In the genomic region with DNA sequence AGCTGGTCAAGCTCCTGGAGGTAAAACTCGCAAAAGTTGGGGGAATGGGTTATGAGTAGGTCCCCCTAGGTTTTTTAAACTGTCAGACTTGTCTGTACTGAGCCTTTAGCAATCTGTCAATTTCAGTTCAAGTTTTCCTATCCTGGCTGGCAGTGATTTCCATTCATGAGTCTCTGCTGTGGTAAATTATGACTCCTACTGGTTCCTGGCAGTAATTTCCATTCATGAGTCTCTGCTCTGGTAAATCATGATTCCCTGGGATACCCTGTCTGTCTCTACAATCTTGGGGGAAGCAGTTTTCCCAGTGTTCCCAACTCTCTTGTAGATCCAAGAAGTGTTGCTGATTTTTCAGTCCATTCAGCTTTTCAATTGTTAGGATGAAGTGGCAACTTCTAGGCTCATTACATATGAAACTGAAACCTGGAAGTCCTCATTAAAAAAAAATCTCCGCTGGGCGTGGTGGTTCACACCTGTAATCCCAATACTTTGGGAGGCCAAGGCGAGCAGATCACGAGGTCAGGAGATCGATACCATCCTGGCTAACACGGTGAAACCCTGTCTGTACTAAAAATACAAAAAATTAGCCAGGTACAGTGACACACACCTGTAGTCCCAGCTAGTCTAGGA, we compare ENCODE assay signal across 11 cellular contexts.
A peak's percentile ranks its signal among the peaks of the same experiment; 100 is the strongest.
DNase-seq lines count a peak whose midpoint lies in the region; ATAC-seq and TF ChIP-seq lines count a peak whose summit lies in the region.
"Had no signal": no experiment of that assay in that cellular context is flagged by ENCODE, and none has a peak within 500 bp of the region (broad histone marks: within the 10 kb centered on the region; RNA-seq: fewer than 3 reads in every experiment).

No MANE protein-coding gene starts in this region.

- H3K18ac ChIP-seq in neuronal stem cell (ENCODE audit: low read length) = no peak overlapping the region

- H4K8ac ChIP-seq in neuronal stem cell (ENCODE audit: low read depth, low read length) = no peak overlapping the region

- H3K14ac ChIP-seq in neuronal stem cell (ENCODE audit: low read length) = no peak overlapping the region

- no peaks in the 10 kb centered on the region for H3K79me1 ChIP-seq in neuronal stem cell (ENCODE audit: low read depth, low read length)

- no peak overlapping the region for H3K4me2 ChIP-seq in neuronal stem cell (ENCODE audit: insufficient read depth, low read length, poor library complexity, severe bottlenecking)
- H3K4me2 ChIP-seq: BLaER1 treated with 17β-estradiol and CSF1 and Interleukin-3, amounts not matched to agents 10 nM and 100 nM had no signal

- H3K36me3 ChIP-seq in cardiac muscle cell (no peaks in the 10 kb centered on the region), RWPE2 (ENCODE audit: low read depth) (no peaks in the 10 kb centered on the region), neuronal stem cell (replicated peaks in 1 of 2; ENCODE audit: control insufficient read depth in 2 of 2, insufficient read depth in 2 of 2, low read length in 2 of 2) (no peaks in the 10 kb centered on the region)
- H3K36me3 ChIP-seq: BLaER1 treated with 17β-estradiol and CSF1 and Interleukin-3, amounts not matched to agents 10 nM and 100 nM had no signal

- WGBS in neuronal stem cell (ENCODE audit: extremely low coverage in 2 of 2, insufficient read length in 2 of 2, insufficient replicate concordance in 1 of 2), 2 donors = no CpG with 5 or more reads among the region's 7 CpGs

- no peak overlapping the region for H4K91ac ChIP-seq in neuronal stem cell (ENCODE audit: low read depth, low read length, poor library complexity)

- H2BK12ac ChIP-seq in neuronal stem cell (ENCODE audit: low read length) = no peak overlapping the region

- H3K4me1 Mint-ChIP-seq in type B pancreatic cell (ENCODE audit: unreplicated experiment) = no peaks in the 10 kb centered on the region

- no peak overlapping the region for H3K23ac ChIP-seq in neuronal stem cell (ENCODE audit: low read depth, low read length, poor library complexity)

- H2AK5ac ChIP-seq in neuronal stem cell (ENCODE audit: low read depth, low read length) = no peak overlapping the region

- peaks cover 9% of the 10 kb centered on the region for H3K9me3 Mint-ChIP-seq in type B pancreatic cell
- H3K9me3 Mint-ChIP-seq: activated CD8-positive, alpha-beta T cell treated with anti-CD3 and anti-CD28 coated beads for 36 hours had no signal

- no peaks in the 10 kb centered on the region for H3K36me3 Mint-ChIP-seq in type B pancreatic cell

- DNase-seq in cardiac muscle cell (ENCODE audit: low read depth in 1 of 2, low spot score in 1 of 2) (peak in 1 of 2 donors; percentile 43), left ventricle myocardium superior (no peak), RWPE2 (ENCODE audit: low spot score) (no peak), foreskin keratinocyte (peak in 1 of 2 donors; percentile 33), type B pancreatic cell (ENCODE audit: extremely low spot score, unreplicated experiment) (no peak), neuronal stem cell (ENCODE audit: low spot score) (no peak), hippocampal formation (lab: John Stamatoyannopoulos, UW) (no peak)
- DNase-seq: activated CD8-positive, alpha-beta T cell treated with anti-CD3 and anti-CD28 coated beads for 36 hours; NCI-H774 had no signal

- no peak overlapping the region for H2BK120ac ChIP-seq in neuronal stem cell (ENCODE audit: low read depth, low read length)

- H3K27ac ChIP-seq in cardiac muscle cell (no peak overlapping the region), RWPE2 (ENCODE audit: poor library complexity, severe bottlenecking) (no peak overlapping the region), foreskin keratinocyte (no peak overlapping the region), neuronal stem cell (replicated peaks; ENCODE audit: low read length) (no peak overlapping the region)
- H3K27ac ChIP-seq: BLaER1 treated with 17β-estradiol and CSF1 and Interleukin-3, amounts not matched to agents 10 nM and 100 nM had no signal

- H3K4me3 ChIP-seq in cardiac muscle cell (no peak overlapping the region), RWPE2 (ENCODE audit: severe bottlenecking) (no peak overlapping the region), neuronal stem cell (ENCODE audit: low read length in 2 of 2) (no peak overlapping the region)
- H3K4me3 ChIP-seq: BLaER1 treated with 17β-estradiol and CSF1 and Interleukin-3, amounts not matched to agents 10 nM and 100 nM had no signal

- H3K27me3 ChIP-seq in cardiac muscle cell (no peaks in the 10 kb centered on the region), RWPE2 (ENCODE audit: insufficient read depth, poor library complexity, severe bottlenecking) (no peaks in the 10 kb centered on the region), foreskin keratinocyte (peaks cover 3% of the 10 kb centered on the region), neuronal stem cell (ENCODE audit: control insufficient read depth in 3 of 3, insufficient read depth in 3 of 3, low read depth in 1 of 3, low read length in 3 of 3) (no peaks in the 10 kb centered on the region)
- H3K27me3 ChIP-seq: BLaER1 treated with 17β-estradiol and CSF1 and Interleukin-3, amounts not matched to agents 10 nM and 100 nM had no signal

- H2AFZ ChIP-seq in neuronal stem cell (ENCODE audit: low read length) = no peak overlapping the region

- no peak overlapping the region for H3K27ac Mint-ChIP-seq in type B pancreatic cell
- H3K27ac Mint-ChIP-seq: activated CD8-positive, alpha-beta T cell treated with anti-CD3 and anti-CD28 coated beads for 36 hours had no signal

- H3K4ac ChIP-seq in neuronal stem cell (ENCODE audit: low read length) = no peak overlapping the region

- H3K9ac ChIP-seq in neuronal stem cell (ENCODE audit: low read depth, low read length, poor library complexity) = no peak overlapping the region
- H3K9ac ChIP-seq: BLaER1 treated with 17β-estradiol and CSF1 and Interleukin-3, amounts not matched to agents 10 nM and 100 nM had no signal

- H3K4me3 Mint-ChIP-seq in type B pancreatic cell = no peak overlapping the region
- H3K4me3 Mint-ChIP-seq: activated CD8-positive, alpha-beta T cell treated with anti-CD3 and anti-CD28 coated beads for 36 hours had no signal

- intact Hi-C loops in left ventricle myocardium superior (cut with micrococcal nuclease) = no loop called here

- H3K4me1 ChIP-seq in cardiac muscle cell (ENCODE audit: low read depth) (no peaks in the 10 kb centered on the region), RWPE2 (ENCODE audit: insufficient read depth, poor library complexity, severe bottlenecking) (no peaks in the 10 kb centered on the region), foreskin keratinocyte (no peaks in the 10 kb centered on the region), neuronal stem cell (ENCODE audit: control insufficient read depth in 2 of 2, insufficient read depth in 1 of 2, low read depth in 1 of 2, low read length in 2 of 2) (no peaks in the 10 kb centered on the region)
- H3K4me1 ChIP-seq: BLaER1 treated with 17β-estradiol and CSF1 and Interleukin-3, amounts not matched to agents 10 nM and 100 nM had no signal

- TF ChIP-seq CTCF in cardiac muscle cell (IDR thresholded peaks at IDR 0.05; ENCODE audit: low read depth, low read length) (peak; percentile 44), RWPE2 (IDR thresholded peaks at IDR 0.05; ENCODE audit: poor library complexity, severe bottlenecking) (peak; percentile 74), foreskin keratinocyte (conservative IDR thresholded peaks at IDR 0.05) (peak; percentile 71), type B pancreatic cell (conservative IDR thresholded peaks at IDR 0.05) (peak; percentile 42)

- H3K27me3 Mint-ChIP-seq in type B pancreatic cell = no peaks in the 10 kb centered on the region

- H2BK15ac ChIP-seq in neuronal stem cell (ENCODE audit: low read length) = no peak overlapping the region

- H2BK5ac ChIP-seq in neuronal stem cell (ENCODE audit: low read length) = no peak overlapping the region

- H3K9me3 ChIP-seq in cardiac muscle cell (ENCODE audit: low read depth) (no peaks in the 10 kb centered on the region), RWPE2 (ENCODE audit: severe bottlenecking) (no peaks in the 10 kb centered on the region), neuronal stem cell (replicated peaks in 1 of 2; ENCODE audit: control insufficient read depth in 2 of 2, insufficient read depth in 1 of 2, low read depth in 1 of 2, low read length in 2 of 2) (no peaks in the 10 kb centered on the region)

- ATAC-seq in left ventricle myocardium superior = no peak
- peak; percentile 65 for ATAC-seq in RWPE2 (ENCODE audit: low read depth)
- ATAC-seq in foreskin keratinocyte = peak; percentile 35
- no peak for ATAC-seq in HG02610 (IDR thresholded peaks at IDR 0.05; ENCODE audit: unreplicated experiment)
- ATAC-seq: activated CD8-positive, alpha-beta T cell treated with anti-CD3 and anti-CD28 coated beads for 36 hours had no signal

Comparison
In these comparisons a context has a peak if more than half of its experiments do, and no peak if none do; other contexts are left out.
1. ATAC-seq: peak in RWPE2 (single experiment) and foreskin keratinocyte (single experiment); none in left ventricle myocardium superior (single experiment) and HG02610 (single experiment).
2. Peak in every context shown above with its lines, with median percentiles within 50 percentile points of each other: CTCF ChIP-seq.